ENCODE assay signal across 2 cellular contexts in genomic region chrX:153953892-153954617, GRCh38.
A peak's percentile ranks its signal among the peaks of the same experiment; 100 is the strongest.
TF ChIP-seq lines count a peak whose summit lies in the region.

No MANE protein-coding gene starts in this region.

TF ChIP-seq in HEK293, 187 proteins besides CTCF, POLR2A, EP300 and RAD21:
- 0 out of 2 replicates have a peak, but pooled peaks have one; percentile 2 for TF ChIP-seq ZFP37 (tag by site-specific recombination; IDR thresholded peaks at IDR 0.05)
- 0 out of 2 replicates have a peak, but pooled peaks have one; percentile 26 for TF ChIP-seq PBX3 (CRISPR knock-in tag; IDR thresholded peaks at IDR 0.05)
- TF ChIP-seq ZNF707 (tag by site-specific recombination; IDR thresholded peaks at IDR 0.05): no peak
- TF ChIP-seq ZNF350 (tag by site-specific recombination; IDR thresholded peaks at IDR 0.05): no peak
- TF ChIP-seq ZNF335 (tag by site-specific recombination; conservative IDR thresholded peaks at IDR 0.05): no peak
- TF ChIP-seq ZBTB7A (tag by site-specific recombination; IDR thresholded peaks at IDR 0.05; ENCODE audit: low read depth): no peak
- TF ChIP-seq, protein P1, sequence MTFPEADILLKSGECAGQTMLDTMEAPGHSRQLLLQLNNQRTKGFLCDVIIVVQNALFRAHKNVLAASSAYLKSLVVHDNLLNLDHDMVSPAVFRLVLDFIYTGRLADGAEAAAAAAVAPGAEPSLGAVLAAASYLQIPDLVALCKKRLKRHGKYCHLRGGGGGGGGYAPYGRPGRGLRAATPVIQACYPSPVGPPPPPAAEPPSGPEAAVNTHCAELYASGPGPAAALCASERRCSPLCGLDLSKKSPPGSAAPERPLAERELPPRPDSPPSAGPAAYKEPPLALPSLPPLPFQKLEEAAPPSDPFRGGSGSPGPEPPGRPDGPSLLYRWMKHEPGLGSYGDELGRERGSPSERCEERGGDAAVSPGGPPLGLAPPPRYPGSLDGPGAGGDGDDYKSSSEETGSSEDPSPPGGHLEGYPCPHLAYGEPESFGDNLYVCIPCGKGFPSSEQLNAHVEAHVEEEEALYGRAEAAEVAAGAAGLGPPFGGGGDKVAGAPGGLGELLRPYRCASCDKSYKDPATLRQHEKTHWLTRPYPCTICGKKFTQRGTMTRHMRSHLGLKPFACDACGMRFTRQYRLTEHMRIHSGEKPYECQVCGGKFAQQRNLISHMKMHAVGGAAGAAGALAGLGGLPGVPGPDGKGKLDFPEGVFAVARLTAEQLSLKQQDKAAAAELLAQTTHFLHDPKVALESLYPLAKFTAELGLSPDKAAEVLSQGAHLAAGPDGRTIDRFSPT (tag by site-specific recombination; IDR thresholded peaks at IDR 0.05): peak; percentile 91
- TF ChIP-seq ZNF174 (tag by site-specific recombination; IDR thresholded peaks at IDR 0.05): no peak
- TF ChIP-seq, protein P2, sequence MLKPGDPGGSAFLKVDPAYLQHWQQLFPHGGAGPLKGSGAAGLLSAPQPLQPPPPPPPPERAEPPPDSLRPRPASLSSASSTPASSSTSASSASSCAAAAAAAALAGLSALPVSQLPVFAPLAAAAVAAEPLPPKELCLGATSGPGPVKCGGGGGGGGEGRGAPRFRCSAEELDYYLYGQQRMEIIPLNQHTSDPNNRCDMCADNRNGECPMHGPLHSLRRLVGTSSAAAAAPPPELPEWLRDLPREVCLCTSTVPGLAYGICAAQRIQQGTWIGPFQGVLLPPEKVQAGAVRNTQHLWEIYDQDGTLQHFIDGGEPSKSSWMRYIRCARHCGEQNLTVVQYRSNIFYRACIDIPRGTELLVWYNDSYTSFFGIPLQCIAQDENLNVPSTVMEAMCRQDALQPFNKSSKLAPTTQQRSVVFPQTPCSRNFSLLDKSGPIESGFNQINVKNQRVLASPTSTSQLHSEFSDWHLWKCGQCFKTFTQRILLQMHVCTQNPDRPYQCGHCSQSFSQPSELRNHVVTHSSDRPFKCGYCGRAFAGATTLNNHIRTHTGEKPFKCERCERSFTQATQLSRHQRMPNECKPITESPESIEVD (tag by site-specific recombination; IDR thresholded peaks at IDR 0.05): no peak
- 0 out of 2 replicates have a peak, but pooled peaks have one; percentile 1 for TF ChIP-seq SCRT2 (tag by site-specific recombination; IDR thresholded peaks at IDR 0.05)

TF ChIP-seq in endothelial cell of umbilical vein, 7 proteins besides CTCF, POLR2A, EP300 and RAD21:
- TF ChIP-seq JUN (IDR thresholded peaks at IDR 0.05; ENCODE audit: borderline replicate concordance, insufficient read depth, insufficient read length, low read depth) (no peak), MYC (IDR thresholded peaks at IDR 0.05; ENCODE audit: low read depth, low read length) (no peak), MAX (IDR thresholded peaks at IDR 0.05; ENCODE audit: insufficient read depth, insufficient read length) (no peak), POLR2AphosphoS5 (IDR thresholded peaks at IDR 0.05; ENCODE audit: insufficient read depth, low read depth, low read length) (no peak), GATA2 (IDR thresholded peaks at IDR 0.05; ENCODE audit: insufficient read depth, insufficient read length, low read depth, low read length) (no peak), EZH2 (IDR thresholded peaks at IDR 0.05; ENCODE audit: borderline replicate concordance, low read depth, low read length, severe bottlenecking) (no peak), FOS (IDR thresholded peaks at IDR 0.05; ENCODE audit: borderline replicate concordance, insufficient read depth, low read length) (no peak)
